In genomic region chr1:10788592-10789006, GRCh38 we compare ENCODE assay signal across 9 cellular contexts. TPM values are rescaled to one million over a fixed set of nuclear protein-coding genes. Genes with fewer than 3 reads are reported as not detected.
DNase-seq lines count a peak whose midpoint lies in the region; ATAC-seq, FAIRE-seq and TF ChIP-seq lines count a peak whose summit lies in the region.
"Had no signal": no experiment of that assay in that cellular context is flagged by ENCODE, and none has a peak within 500 bp of the region (broad histone marks: within the 10 kb centered on the region; RNA-seq: fewer than 3 reads in every experiment).

No MANE protein-coding gene starts in this region.

- H3K4me1 ChIP-seq in HepG2 (ENCODE audit: insufficient read depth, low read length) (peaks cover 6% of the 10 kb centered on the region), thyroid gland (peaks cover 5% of the 10 kb centered on the region in 2 donors), smooth muscle cell (ENCODE audit: low read depth) (peaks cover 24% of the 10 kb centered on the region)

- H3K27me3 ChIP-seq in HepG2 (ENCODE audit: control insufficient read depth in 1 of 2, insufficient read depth in 2 of 2, low read length in 2 of 2): peaks cover 6 to 55% of the 10 kb centered on the region in 2 experiments; a peak in 4 of 5 replicates
- no peaks in the 10 kb centered on the region for H3K27me3 ChIP-seq in thyroid gland
- H3K27me3 ChIP-seq in smooth muscle cell (ENCODE audit: low read depth): peaks cover 81% of the 10 kb centered on the region

- POLR2A ChIA-PET in HepG2 (lab: Yijun Ruan, JAX): no interaction called here

- H3K27ac ChIP-seq in HepG2 (ENCODE audit: extremely low read length, insufficient read depth, low read length): no peak overlapping the region
- H3K27ac ChIP-seq in thyroid gland: no peak overlapping the region
- H3K27ac ChIP-seq in smooth muscle cell (ENCODE audit: low read depth): no peak overlapping the region

- TF ChIP-seq EP300 in HepG2 (IDR thresholded peaks at IDR 0.05; ENCODE audit: low read depth in 2 of 2, low read length in 2 of 2) (no peak), HepG2 (CRISPR knock-in tag; IDR thresholded peaks at IDR 0.05; ENCODE audit: borderline replicate concordance) (no peak)

- 0% methylated on average over 2 of the region's 11 CpGs for WGBS in HepG2 (ENCODE audit: low lambda C conversion rate)
- 41 to 49% methylated on average over 4 to 11 of the region's 11 CpGs for WGBS in thyroid gland, 2 donors
- WGBS in smooth muscle cell (ENCODE audit: low lambda C conversion rate): 71% methylated on average over 11 of the region's 11 CpGs

- H3K9me3 ChIP-seq in HepG2 (ENCODE audit: low read length) (no peaks in the 10 kb centered on the region), thyroid gland (no peaks in the 10 kb centered on the region), smooth muscle cell (replicated peaks; ENCODE audit: low read depth) (no peaks in the 10 kb centered on the region)

- H3K4me2 ChIP-seq in HepG2 (ENCODE audit: low read depth, low read length) (no peak overlapping the region), smooth muscle cell (no peak overlapping the region)

- H2AFZ ChIP-seq in HepG2 (ENCODE audit: low read length) (no peak overlapping the region), smooth muscle cell (ENCODE audit: low read depth) (no peak overlapping the region)

- BruUV-seq in HepG2 (replicated peaks; lab: Mats Ljungman, UMichigan): no TSS peak

- FAIRE-seq in HepG2 (lab: Jason Lieb, UNC): peak; percentile 61
- FAIRE-seq: astrocyte had no signal

- no peaks in the 10 kb centered on the region for H3K36me3 ChIP-seq in HepG2 (replicated peaks in 1 of 2; ENCODE audit: control insufficient read depth in 1 of 2, insufficient read depth in 2 of 2, low read length in 2 of 2)
- no peaks in the 10 kb centered on the region for H3K36me3 ChIP-seq in thyroid gland
- no peaks in the 10 kb centered on the region for H3K36me3 ChIP-seq in smooth muscle cell (ENCODE audit: low read depth)

- no peaks in the 10 kb centered on the region for H3F3A ChIP-seq in smooth muscle cell (ENCODE audit: low read depth)

- H3K4me3 ChIP-seq in HepG2 (replicated peaks in 1 of 3; ENCODE audit: insufficient read depth in 1 of 3, low read depth in 2 of 3, low read length in 3 of 3): no peak overlapping the region
- no peak overlapping the region for H3K4me3 ChIP-seq in thyroid gland (replicated peaks in 1 of 3)
- no peak overlapping the region for H3K4me3 ChIP-seq in smooth muscle cell

- DNase-seq in M059J (ENCODE audit: low read depth) (peak; percentile 46), cerebellum (ENCODE audit: low spot score) (peak; percentile 58), HepG2 (ENCODE audit: low spot score) (peak; percentile 33), thyroid gland (peak; percentile 56 to 64), smooth muscle cell (lab: John Stamatoyannopoulos, UW; ENCODE audit: unreplicated experiment) (no peak)
- DNase-seq: T-helper 1 cell had no signal

- intact Hi-C loops in HepG2 (cut with micrococcal nuclease; ENCODE audit: unreplicated experiment): loop anchor here (1.0 to 2.0 kb wide), 2 partner anchors 96 to 274 kb away; no protein-coding TSS in a partner anchor
- intact Hi-C loops in thyroid gland (cut with DNase I): no loop called here

- H3K79me2 ChIP-seq in HepG2 (ENCODE audit: insufficient read depth, low read length) (no peaks in the 10 kb centered on the region), smooth muscle cell (ENCODE audit: low read depth) (no peaks in the 10 kb centered on the region)

- no peaks in the 10 kb centered on the region for H4K20me1 ChIP-seq in HepG2 (ENCODE audit: insufficient read depth, low read length)
- H4K20me1 ChIP-seq in smooth muscle cell (ENCODE audit: low read depth): no peaks in the 10 kb centered on the region

- peak; percentile 71 for TF ChIP-seq RAD21 in HepG2 (CRISPR knock-in tag; IDR thresholded peaks at IDR 0.05)

- in situ Hi-C loops in HepG2 (cut with HindIII; ENCODE audit: extremely low pct_ligation_motif_present, low pct_unique_long_range_greater_than_20kb): loop anchor here (5.0 kb wide), 1 partner anchor 276 kb away; no protein-coding TSS in a partner anchor

- no peak for TF ChIP-seq POLR2A in HepG2 (IDR thresholded peaks at IDR 0.05; ENCODE audit: insufficient read depth in 1 of 2, low read depth in 2 of 2, low read length in 2 of 2)
- TF ChIP-seq POLR2A in thyroid gland (IDR thresholded peaks at IDR 0.05): no peak

- ATAC-seq in HepG2: peak; percentile 98
- ATAC-seq in GM21360 (IDR thresholded peaks at IDR 0.05; ENCODE audit: unreplicated experiment): no peak
- no peak for ATAC-seq in HG03039 (IDR thresholded peaks at IDR 0.05; ENCODE audit: unreplicated experiment)

- no peak overlapping the region for H3K9ac ChIP-seq in HepG2 (ENCODE audit: insufficient read depth, low read depth, low read length)
- H3K9ac ChIP-seq in smooth muscle cell (ENCODE audit: low read depth): no peak overlapping the region

- TF ChIP-seq CTCF in HepG2 (CRISPR knock-in tag; IDR thresholded peaks at IDR 0.05) (peak; percentile 68), thyroid gland (IDR thresholded peaks at IDR 0.05) (peak in 4 of 6 experiments; percentile 34 to 54 (median 43)), smooth muscle cell (IDR thresholded peaks at IDR 0.05; ENCODE audit: borderline replicate concordance, insufficient read depth, poor library complexity, severe bottlenecking) (no peak)

- CTCF ChIA-PET in HepG2 (lab: Yijun Ruan, JAX; ENCODE audit: low intra/inter-chr PET ratio, low total read pairs): interaction anchor here (0.9 to 1.7 kb wide), 2 partner anchors 96 to 281 kb away, joined by 4 to 6 read pairs; no protein-coding TSS in a partner anchor

TF ChIP-seq in HepG2, 621 proteins besides CTCF, POLR2A, EP300 and RAD21 (continues in another document):
- no peak for TF ChIP-seq FOXP4 (CRISPR knock-in tag; IDR thresholded peaks at IDR 0.05)
- peak; percentile 51; the same call in 1 of the 2 replicates for TF ChIP-seq ZFP91 (CRISPR knock-in tag; IDR thresholded peaks at IDR 0.05; ENCODE audit: borderline replicate concordance)
- TF ChIP-seq KDM2A (CRISPR knock-in tag; IDR thresholded peaks at IDR 0.05; ENCODE audit: borderline replicate concordance, low read depth): peak; percentile 39; the same call in 1 of the 2 replicates

RNA-seq across cellular contexts. Expression of gene CASZ1, which starts 7.8 kb away (rescaled TPM):
- total RNA-seq in M059J (2014; rRNA removed; shearing (Covaris generic)): 1.8 and 6.0 TPM in 2 replicates
- total RNA-seq in cerebellum (1.7 TPM), HepG2 (2016; rRNA removed; fragmentation: Illumina TruSeq; extraction: Trizol) (2.3 and 3.7 TPM in 2 replicates), thyroid gland (10 to 100 TPM in 3 of 4 donors, 1 to 10 TPM in 1; 5.2 to 38.5 (median 18.7) TPM), smooth muscle cell (1.6 and 1.9 TPM in 2 replicates)
- 1.5 and 1.9 TPM in 2 replicates for total RNA-seq in HepG2 (2016; cell fraction: cytosol; rRNA removed; fragmentation: Illumina TruSeq; extraction: Trizol; ENCODE audit: low read depth)
- total RNA-seq in HepG2 (2016; cell fraction: insoluble cytoplasmic fraction; rRNA removed; fragmentation: Illumina TruSeq; extraction: Trizol): 2.8 and 3.2 TPM in 2 replicates
- total RNA-seq in HepG2 (2016; cell fraction: membrane; rRNA removed; fragmentation: Illumina TruSeq; extraction: Trizol): 3.6 and 4.4 TPM in 2 replicates
- 3.2 TPM in 2 replicates for total RNA-seq in HepG2 (2016; cell fraction: nucleus; rRNA removed; fragmentation: Illumina TruSeq; extraction: Trizol)
- polyA plus RNA-seq in HepG2 (2011; rRNA removed) (1.9 and 2.2 TPM in 2 replicates), smooth muscle cell (0.70 and 2.1 TPM in 2 replicates)
- polyA plus RNA-seq in HepG2 (2011; cell fraction: cytosol; rRNA removed): 2.0 and 2.2 TPM in 2 replicates
- polyA plus RNA-seq in HepG2 (2011; cell fraction: nucleus; rRNA removed): 5.8 and 8.1 TPM in 2 replicates
- 1.0 and 1.4 TPM in 2 replicates for polyA plus RNA-seq in HepG2 (2012)
- polyA plus RNA-seq in HepG2 (2016; cell fraction: cytosol; fragmentation: Illumina TruSeq; extraction: Trizol; ENCODE audit: low read depth): 1.6 and 2.1 TPM in 2 replicates
- 3.0 and 3.9 TPM in 2 replicates for polyA plus RNA-seq in HepG2 (2016; cell fraction: insoluble cytoplasmic fraction; fragmentation: Illumina TruSeq; extraction: Trizol; ENCODE audit: low read depth)
- 3.7 and 5.0 TPM in 2 replicates for polyA plus RNA-seq in HepG2 (2016; cell fraction: membrane; fragmentation: Illumina TruSeq; extraction: Trizol; ENCODE audit: low read depth)
- polyA plus RNA-seq in HepG2 (2016; cell fraction: nucleus; fragmentation: Illumina TruSeq; extraction: Trizol; ENCODE audit: insufficient read depth, low read depth): 4.0 and 4.7 TPM in 2 replicates
- 2.5 and 2.9 TPM in 2 replicates for polyA minus RNA-seq in HepG2 (2011; rRNA and poly(A)+ RNA removed; ENCODE audit: low replicate concordance)
- polyA minus RNA-seq in HepG2 (2011; cell fraction: cytosol; rRNA and poly(A)+ RNA removed): 1.7 and 2.1 TPM in 2 replicates
- 2.7 and 3.0 TPM in 2 replicates for polyA minus RNA-seq in HepG2 (2011; cell fraction: nucleus; rRNA and poly(A)+ RNA removed)
